ENCODE assay signal across 12 cellular contexts in genomic region chr22:50075131-50075530, GRCh38. TPM values are rescaled to one million over a fixed set of nuclear protein-coding genes. Genes with fewer than 3 reads are reported as not detected.
DNase-seq lines count a peak whose midpoint lies in the region; FAIRE-seq and TF ChIP-seq lines count a peak whose summit lies in the region.
"Not testable (repeated sequence)": the region's sequence is repeated elsewhere in the genome, so short reads cannot be mapped to it uniquely, and the experiment has no call there.
"Had no signal": no experiment of that assay in that cellular context is flagged by ENCODE, and none has a peak within 500 bp of the region (broad histone marks: within the 10 kb centered on the region; RNA-seq: fewer than 3 reads in every experiment).

No MANE protein-coding gene starts in this region.

- H2AK5ac ChIP-seq in H1 (ENCODE audit: low read depth, low read length): not testable (repeated sequence)
- H2AK5ac ChIP-seq in neuronal stem cell (ENCODE audit: low read depth, low read length): peak overlapping the region; percentile 46

- not testable (repeated sequence) for TF ChIP-seq EP300 in H1 (IDR thresholded peaks at IDR 0.05; ENCODE audit: borderline replicate concordance in 1 of 2, low read depth in 2 of 2, low read length in 2 of 2)

- H3K27ac Mint-ChIP-seq in brain: peak overlapping the region in 4 of 5 experiments; percentile 85 to 96 (median 90)

- 94% methylated on average over 17 of the region's 17 CpGs; no CpG with 5 or more reads in 1 of the 2 experiments for WGBS in H1 (ENCODE audit: extremely low coverage in 1 of 2, insufficient coverage in 1 of 2, insufficient read length in 1 of 2, insufficient replicate concordance in 2 of 2, low coverage in 1 of 2, low lambda C conversion rate in 2 of 2, missing lambda C conversion rate in 1 of 2), 2 experiments
- WGBS in neuronal stem cell (ENCODE audit: extremely low coverage in 2 of 2, insufficient read length in 2 of 2, insufficient replicate concordance in 1 of 2), 2 donors: no CpG with 5 or more reads among the region's 17 CpGs

- H3K56ac ChIP-seq in H1 (replicated peaks; ENCODE audit: insufficient read length, low read depth, low read length): not testable (repeated sequence)

- H3K36me3 ChIP-seq in BLaER1 treated with 17β-estradiol and CSF1 and Interleukin-3, amounts not matched to agents 10 nM and 100 nM: peaks cover 0 to 16% (median 0%) of the 10 kb centered on the region in 11 experiments; a peak in 3 of 22 replicates
- H3K36me3 ChIP-seq in H7 (replicated peaks; ENCODE audit: control insufficient read depth, insufficient read depth, low read length); H1 (ENCODE audit: control insufficient read depth in 2 of 4, insufficient read depth in 4 of 4, low read length in 3 of 4); neuronal stem cell (replicated peaks in 1 of 2; ENCODE audit: control insufficient read depth in 2 of 2, insufficient read depth in 2 of 2, low read length in 2 of 2): not testable (repeated sequence)

- H3K36me3 Mint-ChIP-seq in brain: not testable (repeated sequence)

- H4K5ac ChIP-seq in H1 (ENCODE audit: insufficient read length, low read depth, low read length): not testable (repeated sequence)

- H3K4ac ChIP-seq in H1 (replicated peaks; ENCODE audit: insufficient read length, low read depth, low read length); neuronal stem cell (ENCODE audit: low read length): not testable (repeated sequence)

- DNase-seq in H7 (peak; percentile 56), cardiac septum (ENCODE audit: low spot score) (peak; percentile 57), posterior vena cava (ENCODE audit: low spot score) (peak; percentile 62)
- not testable (repeated sequence) for DNase-seq in H1 (ENCODE audit: low read depth in 1 of 2, low spot score in 2 of 2); neuronal stem cell (ENCODE audit: low spot score)

- not testable (repeated sequence) for H3K27me3 Mint-ChIP-seq in brain

- 0 out of 2 replicates have a peak overlapping the region, but pooled peaks have one; percentile 1 for H4K8ac ChIP-seq in H1 (ENCODE audit: extremely low read depth, insufficient read depth, low read length)
- not testable (repeated sequence) for H4K8ac ChIP-seq in neuronal stem cell (ENCODE audit: low read depth, low read length)

- not testable (repeated sequence) for H3K4me3 ChIP-seq in BLaER1 treated with 17β-estradiol and CSF1 and Interleukin-3, amounts not matched to agents 10 nM and 100 nM; H7 (ENCODE audit: insufficient read depth, low read depth, low read length); H1 (ENCODE audit: extremely low read depth in 1 of 4, insufficient read depth in 2 of 4, low read depth in 3 of 4, low read length in 4 of 4); neuronal stem cell (ENCODE audit: low read length in 2 of 2)

- not testable (repeated sequence) for H2BK15ac ChIP-seq in H1 (ENCODE audit: low read length); neuronal stem cell (ENCODE audit: low read length)

- not testable (repeated sequence) for H3K23me2 ChIP-seq in H1 (ENCODE audit: low read depth, low read length)

- TF ChIP-seq CTCF in brain (conservative IDR thresholded peaks at IDR 0.05); H1 (IDR thresholded peaks at IDR 0.05; ENCODE audit: control extremely low read depth in 1 of 3, insufficient read depth in 1 of 3, low read depth in 1 of 3, low read length in 3 of 3): not testable (repeated sequence)

- H2AFZ ChIP-seq in H1 (ENCODE audit: low read length); neuronal stem cell (ENCODE audit: low read length): not testable (repeated sequence)

- H2BK12ac ChIP-seq in H1 (ENCODE audit: low read depth, low read length); neuronal stem cell (ENCODE audit: low read length): not testable (repeated sequence)

- not testable (repeated sequence) for H3K9me3 ChIP-seq in BLaER1 treated with 17β-estradiol and CSF1 and Interleukin-3, amounts not matched to agents 10 nM and 100 nM (replicated peaks in 1 of 11); H1 (ENCODE audit: insufficient read depth in 2 of 2, low read depth in 1 of 2, low read length in 1 of 2); neuronal stem cell (replicated peaks in 1 of 2; ENCODE audit: control insufficient read depth in 2 of 2, insufficient read depth in 1 of 2, low read depth in 1 of 2, low read length in 2 of 2)

- H3K4me3 Mint-ChIP-seq in brain: not testable (repeated sequence)

- not testable (repeated sequence) for H3K14ac ChIP-seq in H1 (ENCODE audit: insufficient read length); neuronal stem cell (ENCODE audit: low read length)

- not testable (repeated sequence) for H3K9ac ChIP-seq in BLaER1 treated with 17β-estradiol and CSF1 and Interleukin-3, amounts not matched to agents 10 nM and 100 nM; H1 (replicated peaks in 1 of 4; ENCODE audit: extremely low read depth in 1 of 4, low read depth in 3 of 4, low read length in 3 of 4); neuronal stem cell (ENCODE audit: low read depth, low read length, poor library complexity)

- not testable (repeated sequence) for H3K9me3 Mint-ChIP-seq in brain

- peaks cover 26 to 55% (median 47%) of the 10 kb centered on the region in 10 experiments for H3K4me1 ChIP-seq in BLaER1 treated with 17β-estradiol and CSF1 and Interleukin-3, amounts not matched to agents 10 nM and 100 nM
- H3K4me1 ChIP-seq in H1 (replicated peaks in 1 of 4; ENCODE audit: control insufficient read depth in 3 of 4, insufficient read depth in 4 of 4, low read length in 3 of 4): not testable (repeated sequence)
- H3K4me1 ChIP-seq in neuronal stem cell (ENCODE audit: control insufficient read depth in 2 of 2, insufficient read depth in 1 of 2, low read depth in 1 of 2, low read length in 2 of 2): peaks cover 8 to 17% of the 10 kb centered on the region in 2 donors

- not testable (repeated sequence) for H2BK20ac ChIP-seq in H1 (ENCODE audit: low read length)

- not testable (repeated sequence) for TF ChIP-seq POLR2A in H1 (IDR thresholded peaks at IDR 0.05; ENCODE audit: control extremely low read depth in 1 of 2, low read depth in 2 of 2, low read length in 2 of 2)

- not testable (repeated sequence) for H3K18ac ChIP-seq in H1 (ENCODE audit: extremely low read depth, low read length)
- H3K18ac ChIP-seq in neuronal stem cell (ENCODE audit: low read length): peak overlapping the region; percentile 35

- CTCF ChIA-PET in H1 (lab: Charles Lee; ENCODE audit: partially characterized antibody): interaction anchor here (0.5 to 2.3 kb wide), 11 partner anchors 10 to 426 kb away, joined by 3 to 9 read pairs (median 4); partner anchors contain the start of gene MLC1

- intact Hi-C loops in cardiac septum (cut with DNase I); posterior vena cava (cut with DNase I): not testable (repeated sequence)

- not testable (repeated sequence) for TF ChIP-seq RAD21 in H1 (IDR thresholded peaks at IDR 0.05 in 1 of 2, conservative IDR thresholded peaks at IDR 0.05 in 1 of 2; ENCODE audit: low read depth in 2 of 2, low read length in 2 of 2)

- H3K79me1 ChIP-seq in H1 (ENCODE audit: low read depth, low read length); neuronal stem cell (ENCODE audit: low read depth, low read length): not testable (repeated sequence)

- peak overlapping the region; percentile 43 to 93 (median 78); a peak in 21 of 22 replicates for H3K4me2 ChIP-seq in BLaER1 treated with 17β-estradiol and CSF1 and Interleukin-3, amounts not matched to agents 10 nM and 100 nM
- H3K4me2 ChIP-seq in H1 (ENCODE audit: insufficient read depth in 1 of 2, low read depth in 2 of 2, low read length in 2 of 2); neuronal stem cell (ENCODE audit: insufficient read depth, low read length, poor library complexity, severe bottlenecking): not testable (repeated sequence)

- not testable (repeated sequence) for H3K27me3 ChIP-seq in BLaER1 treated with 17β-estradiol and CSF1 and Interleukin-3, amounts not matched to agents 10 nM and 100 nM; H7 (ENCODE audit: control insufficient read depth, insufficient read depth, low read length); H1 (replicated peaks in 1 of 4; ENCODE audit: control insufficient read depth in 3 of 4, extremely low read depth in 1 of 4, insufficient read depth in 3 of 4, low read length in 3 of 4); neuronal stem cell (ENCODE audit: control insufficient read depth in 3 of 3, insufficient read depth in 3 of 3, low read depth in 1 of 3, low read length in 3 of 3)

- not testable (repeated sequence) for FAIRE-seq in H1 (lab: Jason Lieb, UNC)

- H3K4me1 Mint-ChIP-seq in brain: peaks cover 15% of the 10 kb centered on the region

- H4K91ac ChIP-seq in H1 (replicated peaks; ENCODE audit: insufficient read length, low read length); neuronal stem cell (ENCODE audit: low read depth, low read length, poor library complexity): not testable (repeated sequence)

- H3K23ac ChIP-seq in H1 (ENCODE audit: insufficient read length); neuronal stem cell (ENCODE audit: low read depth, low read length, poor library complexity): not testable (repeated sequence)

- H4K20me1 ChIP-seq in BLaER1 treated with 17β-estradiol and CSF1 and Interleukin-3, amounts not matched to agents 10 nM and 100 nM: 0 out of 22 replicates have a peak, but pooled peaks cover 0 to 11% (median 0%) of the 10 kb centered on the region in 11 experiments
- not testable (repeated sequence) for H4K20me1 ChIP-seq in H1 (replicated peaks in 1 of 2; ENCODE audit: control insufficient read depth in 1 of 2, insufficient read depth in 2 of 2, low read length in 2 of 2)

- H2BK5ac ChIP-seq in H1 (ENCODE audit: low read depth, low read length); neuronal stem cell (ENCODE audit: low read length): not testable (repeated sequence)

- not testable (repeated sequence) for H2BK120ac ChIP-seq in H1 (replicated peaks; ENCODE audit: low read depth, low read length); neuronal stem cell (ENCODE audit: low read depth, low read length)

- not testable (repeated sequence) for H3K79me2 ChIP-seq in H1 (ENCODE audit: control insufficient read depth in 1 of 2, insufficient read depth in 2 of 2, low read length in 2 of 2)

- H3K27ac ChIP-seq in BLaER1 treated with 17β-estradiol and CSF1 and Interleukin-3, amounts not matched to agents 10 nM and 100 nM; H1 (ENCODE audit: low read depth, low read length); neuronal stem cell (replicated peaks; ENCODE audit: low read length): not testable (repeated sequence)

- POLR2A ChIA-PET in H1 (lab: Charles Lee; ENCODE audit: partially characterized antibody): interaction anchor here (1.1 to 1.3 kb wide), 2 partner anchors 10 to 16 kb away, joined by 3 to 5 read pairs; partner anchors contain the start of gene MLC1

RNA-seq across cellular contexts. Expression of gene MLC1, which starts 10.1 kb away (rescaled TPM):
- total RNA-seq in H7 (2014; rRNA removed; shearing (Covaris generic)): 0.14 TPM in 1 of 2 replicates, not detected in the other
- polyA plus RNA-seq in brain (ENCODE audit: insufficient read depth, low read depth, low replicate concordance): 83.5 TPM
- not detected in 2 replicates for total RNA-seq in H1 (2021; fragmentation: NEBNext Ultra II Directional; extraction: Animal tissue kit (Norgen Biotek cat#: 25700))
- 0.17 and 0.20 TPM in 2 replicates for polyA plus RNA-seq in H1 (2011; rRNA removed)
- polyA plus RNA-seq in H1 (2011; cell fraction: cytosol; rRNA removed): 0.12 TPM
- 0.34 TPM for polyA plus RNA-seq in H1 (2011; cell fraction: nucleus; rRNA removed)
- polyA plus RNA-seq in H1 (2012, experiment 1 of 2): 0.09 to 0.28 TPM (median 0.19 TPM) in 3 of 4 replicates, not detected in the other
- 0.08 TPM for polyA plus RNA-seq in H1 (2012, experiment 2 of 2)
- polyA plus RNA-seq in H1 (2013, experiment 1 of 2): 0.08 TPM
- 0.09 TPM for polyA plus RNA-seq in H1 (2013, experiment 2 of 2)
- 0.29 and 0.44 TPM in 2 replicates for polyA minus RNA-seq in H1 (2011; rRNA and poly(A)+ RNA removed)
- polyA minus RNA-seq in H1 (2011; cell fraction: cytosol; rRNA and poly(A)+ RNA removed): not detected
- not detected for polyA minus RNA-seq in H1 (2011; cell fraction: nucleus; rRNA and poly(A)+ RNA removed)
- 0.13 TPM for total RNA-seq in cardiac septum
- 0.07 TPM for polyA plus RNA-seq in neuronal stem cell (2013, experiment 1 of 2)
- 0.04 TPM for polyA plus RNA-seq in neuronal stem cell (2013, experiment 2 of 2)
- under 1 TPM; 0.19 to 0.28 TPM for total RNA-seq in posterior vena cava
- total RNA-seq: GM23338 had no signal
- polyA plus RNA-seq: A549, GM23338 had no signal

RNA-seq across cellular contexts. Expression of gene MOV10L1, which starts 14.7 kb away (rescaled TPM):
- total RNA-seq in H7 (2014; rRNA removed; shearing (Covaris generic)): not detected in 2 replicates
- polyA plus RNA-seq in brain (ENCODE audit: insufficient read depth, low read depth, low replicate concordance) (0.58 TPM), H1 (2011; rRNA removed) (0.13 and 0.32 TPM in 2 replicates)
- total RNA-seq in H1 (2021; fragmentation: NEBNext Ultra II Directional; extraction: Animal tissue kit (Norgen Biotek cat#: 25700)): not detected in 2 replicates
- 0.37 TPM for polyA plus RNA-seq in H1 (2011; cell fraction: cytosol; rRNA removed)
- 0.31 TPM for polyA plus RNA-seq in H1 (2011; cell fraction: nucleus; rRNA removed)
- polyA plus RNA-seq in H1 (2012, experiment 1 of 2): 0.07 TPM in 1 of 4 replicates, not detected in the others
- not detected for polyA plus RNA-seq in H1 (2012, experiment 2 of 2)
- polyA plus RNA-seq in H1 (2013, experiment 1 of 2): 0.14 TPM
- polyA plus RNA-seq in H1 (2013, experiment 2 of 2): 0.06 TPM
- 0.16 TPM in 1 of 2 replicates, not detected in the other for polyA minus RNA-seq in H1 (2011; rRNA and poly(A)+ RNA removed)
- not detected for polyA minus RNA-seq in H1 (2011; cell fraction: cytosol; rRNA and poly(A)+ RNA removed)
- 0.80 TPM for polyA minus RNA-seq in H1 (2011; cell fraction: nucleus; rRNA and poly(A)+ RNA removed)
- total RNA-seq in cardiac septum (0.46 TPM), posterior vena cava (under 1 TPM; 0.43 to 0.56 TPM)
- polyA plus RNA-seq in neuronal stem cell (2013, experiment 1 of 2): 0.03 TPM
- 0.07 TPM for polyA plus RNA-seq in neuronal stem cell (2013, experiment 2 of 2)
- total RNA-seq: Caco-2; CD4-positive, CD25-positive, alpha-beta regulatory T cell; CD8-positive, alpha-beta T cell had no signal
- polyA plus RNA-seq: CD4-positive, CD25-positive, alpha-beta regulatory T cell had no signal

RNA-seq across cellular contexts. Expression of gene TTLL8, which starts 17.0 kb away (rescaled TPM):
- total RNA-seq in H7 (2014; rRNA removed; shearing (Covaris generic)): not detected in 2 replicates
- polyA plus RNA-seq in brain (ENCODE audit: insufficient read depth, low read depth, low replicate concordance) (not detected), H1 (2011; rRNA removed) (not detected in 2 replicates)
- not detected in 2 replicates for total RNA-seq in H1 (2021; fragmentation: NEBNext Ultra II Directional; extraction: Animal tissue kit (Norgen Biotek cat#: 25700))
- not detected for polyA plus RNA-seq in H1 (2011; cell fraction: cytosol; rRNA removed)
- not detected for polyA plus RNA-seq in H1 (2011; cell fraction: nucleus; rRNA removed)
- not detected in 4 replicates for polyA plus RNA-seq in H1 (2012, experiment 1 of 2)
- not detected for polyA plus RNA-seq in H1 (2012, experiment 2 of 2)
- polyA plus RNA-seq in H1 (2013, experiment 1 of 2): not detected
- not detected for polyA plus RNA-seq in H1 (2013, experiment 2 of 2)
- polyA minus RNA-seq in H1 (2011; rRNA and poly(A)+ RNA removed): not detected in 2 replicates
- polyA minus RNA-seq in H1 (2011; cell fraction: cytosol; rRNA and poly(A)+ RNA removed): not detected
- not detected for polyA minus RNA-seq in H1 (2011; cell fraction: nucleus; rRNA and poly(A)+ RNA removed)
- total RNA-seq in cardiac septum (not detected), posterior vena cava (not detected)
- 0.06 TPM for polyA plus RNA-seq in neuronal stem cell (2013, experiment 1 of 2)
- polyA plus RNA-seq in neuronal stem cell (2013, experiment 2 of 2): 0.01 TPM
- total RNA-seq: Caco-2; CD4-positive, CD25-positive, alpha-beta regulatory T cell; CD8-positive, alpha-beta T cell; GM23338 had no signal
- polyA plus RNA-seq: A549; CD4-positive, CD25-positive, alpha-beta regulatory T cell; GM23338 had no signal
